In the genomic region with DNA sequence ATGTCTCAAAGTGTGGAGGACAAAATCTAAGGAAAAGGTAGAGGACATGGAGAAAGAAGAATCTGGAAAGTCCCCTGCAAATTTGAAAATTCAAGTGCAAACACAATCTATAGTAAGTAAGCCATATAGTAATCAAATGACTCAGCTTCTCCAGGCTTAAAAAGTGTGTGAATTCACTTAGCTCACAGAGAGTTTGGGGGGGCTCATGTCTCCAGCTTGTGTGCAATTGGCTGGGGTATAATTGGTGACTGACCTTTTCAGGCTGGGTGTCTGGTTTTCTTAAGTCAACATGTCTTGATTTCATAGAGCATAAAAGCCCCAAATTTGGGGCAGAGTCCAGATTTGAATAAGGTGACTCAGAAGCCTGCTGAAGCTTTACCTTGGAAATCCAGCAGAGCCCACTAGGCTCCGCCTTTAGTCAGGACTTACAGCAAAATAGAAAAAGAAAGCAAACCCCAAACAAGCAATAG, we compare ENCODE assay signal across 13 cellular contexts. TPM values are rescaled to one million over a fixed set of nuclear protein-coding genes. Genes with fewer than 3 reads are reported as not detected.
DNase-seq lines count a peak whose midpoint lies in the region; ATAC-seq, FAIRE-seq and TF ChIP-seq lines count a peak whose summit lies in the region.
"Had no signal": no experiment of that assay in that cellular context is flagged by ENCODE, and none has a peak within 500 bp of the region (broad histone marks: within the 10 kb centered on the region; RNA-seq: fewer than 3 reads in every experiment).

No MANE protein-coding gene starts in this region.

- no peaks in the 10 kb centered on the region for H3K27me3 Mint-ChIP-seq in activated CD4-positive, alpha-beta T cell treated with anti-CD3 and anti-CD28 coated beads for 36 hours
- H3K27me3 Mint-ChIP-seq in H9 (ENCODE audit: low read depth) = peaks cover 8% of the 10 kb centered on the region
- peaks cover 5% of the 10 kb centered on the region for H3K27me3 Mint-ChIP-seq in endodermal cell (ENCODE audit: insufficient read depth)

- no peaks in the 10 kb centered on the region for H3K9me3 Mint-ChIP-seq in activated CD4-positive, alpha-beta T cell treated with anti-CD3 and anti-CD28 coated beads for 36 hours (ENCODE audit: low read depth)
- H3K9me3 Mint-ChIP-seq in H9 (peaks cover 7 to 12% of the 10 kb centered on the region in 2 experiments; a peak in 4 of 5 replicates), endodermal cell (peaks cover 13% of the 10 kb centered on the region)

- H2BK12ac ChIP-seq in H9 (ENCODE audit: insufficient read length, low read depth, low read length) = no peak overlapping the region
- no peak overlapping the region for H2BK12ac ChIP-seq in neuronal stem cell (ENCODE audit: low read length)

- H3K36me3 ChIP-seq in mucosa of descending colon (ENCODE audit: low read depth) (no peaks in the 10 kb centered on the region), endodermal cell (ENCODE audit: control insufficient read depth, insufficient read depth, low read length) (no peaks in the 10 kb centered on the region), neuronal stem cell (replicated peaks in 1 of 2; ENCODE audit: control insufficient read depth in 2 of 2, insufficient read depth in 2 of 2, low read length in 2 of 2) (no peaks in the 10 kb centered on the region)

- H3K18ac ChIP-seq in H9 (ENCODE audit: insufficient read length, low read depth, low read length) (no peak overlapping the region), neuronal stem cell (ENCODE audit: low read length) (no peak overlapping the region)

- H3K4me3 Mint-ChIP-seq in activated CD4-positive, alpha-beta T cell treated with anti-CD3 and anti-CD28 coated beads for 36 hours = no peak overlapping the region
- H3K4me3 Mint-ChIP-seq in H9 (no peak overlapping the region), endodermal cell (no peak overlapping the region)

- intact Hi-C loops in activated CD4-positive, alpha-beta T cell treated with anti-CD3 and anti-CD28 coated beads for 36 hours (cut with DNase I, micrococcal nuclease) = no loop called here
- intact Hi-C loops in mucosa of descending colon (cut with DNase I, micrococcal nuclease) = no loop called here

- POLR2A ChIA-PET in activated CD4-positive, alpha-beta T cell treated with anti-CD3 and anti-CD28 coated beads for 36 hours (lab: Charles Lee) = no interaction called here

- no peak overlapping the region for H2BK20ac ChIP-seq in H9 (ENCODE audit: low read depth, low read length, poor library complexity, severe bottlenecking)

- WGBS in H9 (ENCODE audit: extremely low coverage, insufficient read length, low lambda C conversion rate) = no CpG with 5 or more reads among the region's 1 CpG
- 86% methylated on average over 1 of the region's 1 CpG; no CpG with 5 or more reads in 1 of the 2 experiments for WGBS in endodermal cell (ENCODE audit: insufficient coverage in 1 of 2, insufficient read length in 1 of 2), 2 experiments
- no CpG with 5 or more reads among the region's 1 CpG for WGBS in neuronal stem cell (ENCODE audit: extremely low coverage in 2 of 2, insufficient read length in 2 of 2, insufficient replicate concordance in 1 of 2), 2 donors

- CTCF ChIA-PET in activated CD4-positive, alpha-beta T cell treated with anti-CD3 and anti-CD28 coated beads for 36 hours (lab: Charles Lee) = interaction anchor here (0.6 to 0.9 kb wide), 3 partner anchors 56 to 106 kb away, joined by 3 read pairs; no protein-coding TSS in a partner anchor

- no peaks in the 10 kb centered on the region for H3K9me3 ChIP-seq in H9 (ENCODE audit: control insufficient read depth, low read depth, low read length)
- no peaks in the 10 kb centered on the region for H3K9me3 ChIP-seq in mucosa of descending colon
- H3K9me3 ChIP-seq in endodermal cell (ENCODE audit: control insufficient read depth, low read length) = no peaks in the 10 kb centered on the region
- H3K9me3 ChIP-seq in neuronal stem cell (replicated peaks in 1 of 2; ENCODE audit: control insufficient read depth in 2 of 2, insufficient read depth in 1 of 2, low read depth in 1 of 2, low read length in 2 of 2) = no peaks in the 10 kb centered on the region

- H3K79me2 ChIP-seq in H9 (ENCODE audit: insufficient read depth, low read length) = no peaks in the 10 kb centered on the region

- H3T11ph ChIP-seq in H9 (ENCODE audit: low read length) = no peak overlapping the region

- no peak for FAIRE-seq in RCC 7860 (lab: Jason Lieb, UNC)
- FAIRE-seq: A204.1 had no signal

- H2BK120ac ChIP-seq in H9 (ENCODE audit: low read depth, low read length, poor library complexity, severe bottlenecking) (peak overlapping the region; percentile 36), neuronal stem cell (ENCODE audit: low read depth, low read length) (no peak overlapping the region)

- H4K5ac ChIP-seq in H9 (ENCODE audit: insufficient read length, low read depth, low read length) = no peak overlapping the region

- no peak overlapping the region for H3K4ac ChIP-seq in H9 (ENCODE audit: low read depth, low read length)
- H3K4ac ChIP-seq in neuronal stem cell (ENCODE audit: low read length) = no peak overlapping the region

- H3K56ac ChIP-seq in H9 (ENCODE audit: insufficient read length, low read depth, low read length) = no peak overlapping the region

- peak; percentile 88 for ATAC-seq in activated CD4-positive, alpha-beta T cell treated with anti-CD3 and anti-CD28 coated beads for 36 hours
- peak; percentile 86 for ATAC-seq in mucosa of descending colon

- H4K20me1 ChIP-seq in H9 (ENCODE audit: control insufficient read depth, insufficient read depth, insufficient read length) = no peaks in the 10 kb centered on the region

- H2BK15ac ChIP-seq in H9 (ENCODE audit: low read depth, low read length) (no peak overlapping the region), neuronal stem cell (ENCODE audit: low read length) (no peak overlapping the region)

- no peak for TF ChIP-seq CTCF in H9 (conservative IDR thresholded peaks at IDR 0.05)
- no peak for TF ChIP-seq CTCF in mucosa of descending colon (IDR thresholded peaks at IDR 0.05)
- no peak for TF ChIP-seq CTCF in endodermal cell (conservative IDR thresholded peaks at IDR 0.05)

- H3K9ac ChIP-seq in H9 (ENCODE audit: extremely low read depth, insufficient read length, low read length) (no peak overlapping the region), endodermal cell (ENCODE audit: extremely low read depth, low read length, poor library complexity, severe bottlenecking) (no peak overlapping the region), neuronal stem cell (ENCODE audit: low read depth, low read length, poor library complexity) (no peak overlapping the region)

- H3K27me3 ChIP-seq in H9 (ENCODE audit: insufficient read depth, low read length) (no peaks in the 10 kb centered on the region), endodermal cell (ENCODE audit: control insufficient read depth, insufficient read depth, low read length, poor library complexity, severe bottlenecking) (no peaks in the 10 kb centered on the region), neuronal stem cell (ENCODE audit: control insufficient read depth in 3 of 3, insufficient read depth in 3 of 3, low read depth in 1 of 3, low read length in 3 of 3) (peaks cover 0 to 7% (median 0%) of the 10 kb centered on the region in 3 experiments)

- no peak overlapping the region for H3K27ac ChIP-seq in H9 (ENCODE audit: insufficient read length, low read depth, low read length)
- no peak overlapping the region for H3K27ac ChIP-seq in endodermal cell (ENCODE audit: low read depth, low read length)
- H3K27ac ChIP-seq in neuronal stem cell (replicated peaks; ENCODE audit: low read length) = no peak overlapping the region

- no peaks in the 10 kb centered on the region for H3K79me1 ChIP-seq in H9 (ENCODE audit: insufficient read depth, low read depth, low read length, poor library complexity, severe bottlenecking)
- H3K79me1 ChIP-seq in neuronal stem cell (ENCODE audit: low read depth, low read length) = no peaks in the 10 kb centered on the region

- H2BK5ac ChIP-seq in H9 (ENCODE audit: insufficient read length, low read length) (no peak overlapping the region), neuronal stem cell (ENCODE audit: low read length) (no peak overlapping the region)

- H3K4me1 ChIP-seq in H9 (ENCODE audit: insufficient read depth, low read length) = peaks cover 6% of the 10 kb centered on the region; the same call in 1 of the 2 replicates
- H3K4me1 ChIP-seq in mucosa of descending colon (ENCODE audit: low read depth) = no peaks in the 10 kb centered on the region
- no peaks in the 10 kb centered on the region for H3K4me1 ChIP-seq in endodermal cell (ENCODE audit: control insufficient read depth, insufficient read depth, low read length)
- no peaks in the 10 kb centered on the region for H3K4me1 ChIP-seq in neuronal stem cell (ENCODE audit: control insufficient read depth in 2 of 2, insufficient read depth in 1 of 2, low read depth in 1 of 2, low read length in 2 of 2)

- H2AFZ ChIP-seq in H9 (ENCODE audit: low read length) = no peak overlapping the region
- no peak overlapping the region for H2AFZ ChIP-seq in neuronal stem cell (ENCODE audit: low read length)

- H2AK5ac ChIP-seq in H9 (ENCODE audit: insufficient read length, low read length) (no peak overlapping the region), neuronal stem cell (ENCODE audit: low read depth, low read length) (no peak overlapping the region)

- H3K36me3 Mint-ChIP-seq in activated CD4-positive, alpha-beta T cell treated with anti-CD3 and anti-CD28 coated beads for 36 hours (ENCODE audit: low read depth) = no peaks in the 10 kb centered on the region
- H3K36me3 Mint-ChIP-seq in H9 (ENCODE audit: insufficient read depth in 1 of 3, low read depth in 3 of 3) (peaks cover 0 to 6% (median 0%) of the 10 kb centered on the region in 3 experiments; a peak in 3 of 7 replicates), endodermal cell (ENCODE audit: low read depth) (no peaks in the 10 kb centered on the region)

- H4K91ac ChIP-seq in H9 (ENCODE audit: insufficient read length, low read depth, low read length) (no peak overlapping the region), neuronal stem cell (ENCODE audit: low read depth, low read length, poor library complexity) (no peak overlapping the region)

- H3K27ac Mint-ChIP-seq in activated CD4-positive, alpha-beta T cell treated with anti-CD3 and anti-CD28 coated beads for 36 hours = no peak overlapping the region
- no peak overlapping the region; a peak in 1 of 7 replicates for H3K27ac Mint-ChIP-seq in H9
- no peak overlapping the region for H3K27ac Mint-ChIP-seq in endodermal cell

- H4K8ac ChIP-seq in H9 (replicated peaks; ENCODE audit: insufficient read length, low read depth, low read length) (no peak overlapping the region), neuronal stem cell (ENCODE audit: low read depth, low read length) (no peak overlapping the region)

- no peak overlapping the region for H3K4me3 ChIP-seq in mucosa of descending colon
- no peak overlapping the region for H3K4me3 ChIP-seq in endodermal cell (ENCODE audit: low read length)
- H3K4me3 ChIP-seq in neuronal stem cell (ENCODE audit: low read length in 2 of 2) = no peak overlapping the region

- H3K23ac ChIP-seq in H9 (ENCODE audit: insufficient read length, low read depth, low read length) (no peak overlapping the region), neuronal stem cell (ENCODE audit: low read depth, low read length, poor library complexity) (no peak overlapping the region)

- no peaks in the 10 kb centered on the region for H3K23me2 ChIP-seq in H9 (ENCODE audit: insufficient read length, low read depth, low read length, poor library complexity, severe bottlenecking)

- H3K4me2 ChIP-seq in H9 (ENCODE audit: insufficient read depth, insufficient read length, low read length) = no peak overlapping the region
- H3K4me2 ChIP-seq in neuronal stem cell (ENCODE audit: insufficient read depth, low read length, poor library complexity, severe bottlenecking) = no peak overlapping the region

- H3K14ac ChIP-seq in H9 (ENCODE audit: insufficient read depth, low read length) = no peak overlapping the region
- H3K14ac ChIP-seq in neuronal stem cell (ENCODE audit: low read length) = no peak overlapping the region

- H3K4me1 Mint-ChIP-seq in activated CD4-positive, alpha-beta T cell treated with anti-CD3 and anti-CD28 coated beads for 36 hours = peaks cover 8% of the 10 kb centered on the region
- H3K4me1 Mint-ChIP-seq in H9 (peaks cover 16 to 26% of the 10 kb centered on the region in 2 experiments), endodermal cell (peaks cover 9% of the 10 kb centered on the region)

- peak; percentile 40 for DNase-seq in activated CD4-positive, alpha-beta T cell treated with anti-CD3 and anti-CD28 coated beads for 36 hours
- no peak for DNase-seq in activated CD4-positive, alpha-beta T cell treated with anti-CD3 and anti-CD28 coated beads for 4 hours
- DNase-seq in H9 (no peak), RCC 7860 (ENCODE audit: low spot score) (peak; percentile 59), mucosa of descending colon (no peak), endodermal cell (no peak), neuronal stem cell (ENCODE audit: low spot score) (no peak), T-helper 9 cell (no peak)
- DNase-seq: foreskin fibroblast, NCI-H524 treated with DMSO at 0.1 percent for 48 hours, T1000 had no signal

RNA-seq across cellular contexts. Expression of a gene that starts 8.6 kb away (rescaled TPM):
- not detected for total RNA-seq in activated CD4-positive, alpha-beta T cell treated with anti-CD3 and anti-CD28 coated beads for 36 hours
- total RNA-seq in H9 (2021) (not detected in 2 replicates), mucosa of descending colon (under 1 TPM in 1 of 3 donors, not detected in 2; 0.63 TPM), endodermal cell (not detected)
- polyA plus RNA-seq in endodermal cell (2013, experiment 1 of 2) = not detected
- polyA plus RNA-seq in endodermal cell (2013, experiment 2 of 2) = not detected
- polyA plus RNA-seq in neuronal stem cell (2013, experiment 1 of 2) = not detected
- polyA plus RNA-seq in neuronal stem cell (2013, experiment 2 of 2) = not detected
- total RNA-seq: HT-29 had no signal

Comparison
In these comparisons a context has a peak if more than half of its experiments do, and no peak if none do; other contexts are left out.
1. DNase-seq: peak in activated CD4-positive, alpha-beta T cell treated with anti-CD3 and anti-CD28 coated beads for 36 hours (single experiment) and RCC 7860 (single experiment); none in activated CD4-positive, alpha-beta T cell treated with anti-CD3 and anti-CD28 coated beads for 4 hours (0 of 2), H9 (single experiment), mucosa of descending colon (0 of 3), endodermal cell (single experiment), neuronal stem cell (single experiment) and T-helper 9 cell (single experiment).